In genomic region chr7:103100348-103100747, GRCh38 we compare ENCODE assay signal across 15 cellular contexts. TPM values are rescaled to one million over a fixed set of nuclear protein-coding genes. Genes with fewer than 3 reads are reported as not detected.
DNase-seq lines count a peak whose midpoint lies in the region; ATAC-seq and TF ChIP-seq lines count a peak whose summit lies in the region.
"Had no signal": no experiment of that assay in that cellular context is flagged by ENCODE, and none has a peak within 500 bp of the region (broad histone marks: within the 10 kb centered on the region; RNA-seq: fewer than 3 reads in every experiment).

No MANE protein-coding gene starts in this region.

- DNase-seq in activated T-cell treated with anti-CD3 and anti-CD28 coated beads, Interleukin-2, amount 50 U/mL, for 24 hours: no peak
- no peak for DNase-seq in activated T-cell treated with anti-CD3 and anti-CD28 coated beads, Interleukin-2, amount 50 U/mL, for 1 hour
- DNase-seq in CD4-positive, alpha-beta T cell: no peak
- no peak for DNase-seq in activated naive CD8-positive, alpha-beta T cell treated with anti-CD3 and anti-CD28 coated beads for 36 hours
- DNase-seq in memory B cell (ENCODE audit: low spot score in 2 of 2) (no peak), NCI-H1092 treated with DMSO at 0.1 percent for 48 hours (lab: John Stamatoyannopoulos, UW) (no peak)
- DNase-seq in natural killer cell treated with Interleukin-12 subunit alpha and Interleukin-12 subunit beta and Interleukin-15 and Interleukin-18, amount 100 ng/mL, for 72 hours (ENCODE audit: low spot score): no peak
- DNase-seq: DMS53, GF-D8, H9 had no signal

- no peaks in the 10 kb centered on the region for H3K9me3 Mint-ChIP-seq in activated T-cell treated with anti-CD3 and anti-CD28 coated beads, Interleukin-2, amount 50 U/mL, for 24 hours
- H3K9me3 Mint-ChIP-seq in CD4-positive, alpha-beta T cell: no peaks in the 10 kb centered on the region
- no peaks in the 10 kb centered on the region for H3K9me3 Mint-ChIP-seq in activated naive CD8-positive, alpha-beta T cell treated with anti-CD3 and anti-CD28 coated beads for 36 hours
- H3K9me3 Mint-ChIP-seq in memory B cell: no peaks in the 10 kb centered on the region
- H3K9me3 Mint-ChIP-seq in natural killer cell treated with Interleukin-12 subunit alpha and Interleukin-12 subunit beta and Interleukin-15 and Interleukin-18, amount 100 ng/mL, for 72 hours: no peaks in the 10 kb centered on the region
- H3K9me3 Mint-ChIP-seq: CD14-positive monocyte, GM23338, H9 had no signal

- peak overlapping the region; percentile 20 for H3K27ac Mint-ChIP-seq in activated T-cell treated with anti-CD3 and anti-CD28 coated beads, Interleukin-2, amount 50 U/mL, for 24 hours
- peak overlapping the region; percentile 22 for H3K27ac Mint-ChIP-seq in CD4-positive, alpha-beta T cell
- H3K27ac Mint-ChIP-seq in activated naive CD8-positive, alpha-beta T cell treated with anti-CD3 and anti-CD28 coated beads for 36 hours: peak overlapping the region; percentile 51
- H3K27ac Mint-ChIP-seq in memory B cell: peak overlapping the region; percentile 51
- no peak overlapping the region for H3K27ac Mint-ChIP-seq in natural killer cell treated with Interleukin-12 subunit alpha and Interleukin-12 subunit beta and Interleukin-15 and Interleukin-18, amount 100 ng/mL, for 72 hours
- H3K27ac Mint-ChIP-seq: CD14-positive monocyte, GM23338, H9 had no signal

- H3K27me3 Mint-ChIP-seq in activated T-cell treated with anti-CD3 and anti-CD28 coated beads, Interleukin-2, amount 50 U/mL, for 24 hours: no peaks in the 10 kb centered on the region
- no peaks in the 10 kb centered on the region for H3K27me3 Mint-ChIP-seq in CD4-positive, alpha-beta T cell
- H3K27me3 Mint-ChIP-seq in activated naive CD8-positive, alpha-beta T cell treated with anti-CD3 and anti-CD28 coated beads for 36 hours: no peaks in the 10 kb centered on the region
- no peaks in the 10 kb centered on the region for H3K27me3 Mint-ChIP-seq in memory B cell
- no peaks in the 10 kb centered on the region for H3K27me3 Mint-ChIP-seq in natural killer cell treated with Interleukin-12 subunit alpha and Interleukin-12 subunit beta and Interleukin-15 and Interleukin-18, amount 100 ng/mL, for 72 hours

- no peak overlapping the region for H3K27ac ChIP-seq in CD4-positive, alpha-beta T cell (ENCODE audit: low read depth, low read length)
- H3K27ac ChIP-seq: 22Rv1, HL-60 had no signal

- no peak for ATAC-seq in CD4-positive, alpha-beta T cell (ENCODE audit: poor library complexity)
- ATAC-seq in memory B cell (ENCODE audit: low read depth) (no peak), HG03521 (IDR thresholded peaks at IDR 0.05; ENCODE audit: unreplicated experiment) (no peak)
- no peak for ATAC-seq in natural killer cell treated with Interleukin-12 subunit alpha and Interleukin-12 subunit beta and Interleukin-15 and Interleukin-18, amount 100 ng/mL, for 72 hours
- ATAC-seq: GM23338 had no signal

- no peak overlapping the region for H3K4me3 Mint-ChIP-seq in activated T-cell treated with anti-CD3 and anti-CD28 coated beads, Interleukin-2, amount 50 U/mL, for 24 hours
- no peak overlapping the region for H3K4me3 Mint-ChIP-seq in CD4-positive, alpha-beta T cell
- H3K4me3 Mint-ChIP-seq in activated naive CD8-positive, alpha-beta T cell treated with anti-CD3 and anti-CD28 coated beads for 36 hours: no peak overlapping the region
- no peak overlapping the region for H3K4me3 Mint-ChIP-seq in memory B cell
- no peak overlapping the region for H3K4me3 Mint-ChIP-seq in natural killer cell treated with Interleukin-12 subunit alpha and Interleukin-12 subunit beta and Interleukin-15 and Interleukin-18, amount 100 ng/mL, for 72 hours
- H3K4me3 Mint-ChIP-seq: CD14-positive monocyte, GM23338, H9 had no signal

- H3K36me3 Mint-ChIP-seq in activated T-cell treated with anti-CD3 and anti-CD28 coated beads, Interleukin-2, amount 50 U/mL, for 24 hours (ENCODE audit: low read depth): peaks cover 71% of the 10 kb centered on the region
- peaks cover 71% of the 10 kb centered on the region for H3K36me3 Mint-ChIP-seq in CD4-positive, alpha-beta T cell (ENCODE audit: low read depth)
- H3K36me3 Mint-ChIP-seq in activated naive CD8-positive, alpha-beta T cell treated with anti-CD3 and anti-CD28 coated beads for 36 hours: peaks cover 23% of the 10 kb centered on the region
- H3K36me3 Mint-ChIP-seq in memory B cell: peaks cover 19% of the 10 kb centered on the region
- H3K36me3 Mint-ChIP-seq in natural killer cell treated with Interleukin-12 subunit alpha and Interleukin-12 subunit beta and Interleukin-15 and Interleukin-18, amount 100 ng/mL, for 72 hours: no peaks in the 10 kb centered on the region

- CTCF ChIA-PET in CD4-positive, alpha-beta T cell (lab: Charles Lee): no interaction called here

- H3K9me3 ChIP-seq in CD4-positive, alpha-beta T cell (ENCODE audit: control insufficient read depth, low read length): no peaks in the 10 kb centered on the region

- POLR2A ChIA-PET in CD4-positive, alpha-beta T cell (lab: Charles Lee): no interaction called here

- TF ChIP-seq CTCF in CD4-positive, alpha-beta T cell (IDR thresholded peaks at IDR 0.05): no peak

- H3K27me3 ChIP-seq in CD4-positive, alpha-beta T cell (ENCODE audit: control insufficient read depth, insufficient read depth, low read length): no peaks in the 10 kb centered on the region

- no peaks in the 10 kb centered on the region for H3K4me1 Mint-ChIP-seq in activated T-cell treated with anti-CD3 and anti-CD28 coated beads, Interleukin-2, amount 50 U/mL, for 24 hours (ENCODE audit: low read depth)
- H3K4me1 Mint-ChIP-seq in CD4-positive, alpha-beta T cell (ENCODE audit: low read depth): no peaks in the 10 kb centered on the region
- H3K4me1 Mint-ChIP-seq in activated naive CD8-positive, alpha-beta T cell treated with anti-CD3 and anti-CD28 coated beads for 36 hours: no peaks in the 10 kb centered on the region
- no peaks in the 10 kb centered on the region for H3K4me1 Mint-ChIP-seq in memory B cell
- H3K4me1 Mint-ChIP-seq in natural killer cell treated with Interleukin-12 subunit alpha and Interleukin-12 subunit beta and Interleukin-15 and Interleukin-18, amount 100 ng/mL, for 72 hours (ENCODE audit: low read depth in 2 of 2): no peaks in the 10 kb centered on the region
- H3K4me1 Mint-ChIP-seq: CD14-positive monocyte, H9 had no signal

- intact Hi-C loops in CD4-positive, alpha-beta T cell (cut with DNase I, micrococcal nuclease): no loop called here

RNA-seq across cellular contexts. Expression of gene ARMC10, which starts 25.4 kb away (rescaled TPM):
- total RNA-seq in CD4-positive, alpha-beta T cell: 1 to 10 TPM; 6.0 to 6.9 TPM
- total RNA-seq in activated naive CD8-positive, alpha-beta T cell treated with anti-CD3 and anti-CD28 coated beads for 36 hours: 10 to 100 TPM; 51.1 to 54.1 TPM
- total RNA-seq in natural killer cell treated with Interleukin-12 subunit alpha and Interleukin-12 subunit beta and Interleukin-15 and Interleukin-18, amount 100 ng/mL, for 72 hours: 10 to 100 TPM; 24.7 to 31.2 TPM

RNA-seq across cellular contexts. Expression of gene FBXL13, which starts 25.8 kb away (rescaled TPM):
- total RNA-seq in CD4-positive, alpha-beta T cell: 1 to 10 TPM in 1 of 2 experiments, under 1 TPM in 1; 0.89 to 1.4 TPM
- under 1 TPM; 0.78 to 0.82 TPM for total RNA-seq in activated naive CD8-positive, alpha-beta T cell treated with anti-CD3 and anti-CD28 coated beads for 36 hours
- under 1 TPM; 0.43 to 0.86 TPM for total RNA-seq in natural killer cell treated with Interleukin-12 subunit alpha and Interleukin-12 subunit beta and Interleukin-15 and Interleukin-18, amount 100 ng/mL, for 72 hours

RNA-seq across cellular contexts. Expression of gene NAPEPLD, which starts 48.6 kb away (rescaled TPM):
- total RNA-seq in CD4-positive, alpha-beta T cell: 1 to 10 TPM; 1.5 to 1.7 TPM
- 1 to 10 TPM; 4.1 to 4.9 TPM for total RNA-seq in activated naive CD8-positive, alpha-beta T cell treated with anti-CD3 and anti-CD28 coated beads for 36 hours
- 10 to 100 TPM in 1 of 2 donors, 1 to 10 TPM in 1; 5.0 to 15.7 TPM for total RNA-seq in natural killer cell treated with Interleukin-12 subunit alpha and Interleukin-12 subunit beta and Interleukin-15 and Interleukin-18, amount 100 ng/mL, for 72 hours

Comparison
In these comparisons a context has a peak if more than half of its experiments do, and no peak if none do; other contexts are left out.
1. H3K27ac Mint-ChIP-seq: peak in activated T-cell treated with anti-CD3 and anti-CD28 coated beads, Interleukin-2, amount 50 U/mL, for 24 hours (single experiment), CD4-positive, alpha-beta T cell (single experiment), activated naive CD8-positive, alpha-beta T cell treated with anti-CD3 and anti-CD28 coated beads for 36 hours (single experiment) and memory B cell (single experiment); none in natural killer cell treated with Interleukin-12 subunit alpha and Interleukin-12 subunit beta and Interleukin-15 and Interleukin-18, amount 100 ng/mL, for 72 hours (0 of 2).